In the genomic region with DNA sequence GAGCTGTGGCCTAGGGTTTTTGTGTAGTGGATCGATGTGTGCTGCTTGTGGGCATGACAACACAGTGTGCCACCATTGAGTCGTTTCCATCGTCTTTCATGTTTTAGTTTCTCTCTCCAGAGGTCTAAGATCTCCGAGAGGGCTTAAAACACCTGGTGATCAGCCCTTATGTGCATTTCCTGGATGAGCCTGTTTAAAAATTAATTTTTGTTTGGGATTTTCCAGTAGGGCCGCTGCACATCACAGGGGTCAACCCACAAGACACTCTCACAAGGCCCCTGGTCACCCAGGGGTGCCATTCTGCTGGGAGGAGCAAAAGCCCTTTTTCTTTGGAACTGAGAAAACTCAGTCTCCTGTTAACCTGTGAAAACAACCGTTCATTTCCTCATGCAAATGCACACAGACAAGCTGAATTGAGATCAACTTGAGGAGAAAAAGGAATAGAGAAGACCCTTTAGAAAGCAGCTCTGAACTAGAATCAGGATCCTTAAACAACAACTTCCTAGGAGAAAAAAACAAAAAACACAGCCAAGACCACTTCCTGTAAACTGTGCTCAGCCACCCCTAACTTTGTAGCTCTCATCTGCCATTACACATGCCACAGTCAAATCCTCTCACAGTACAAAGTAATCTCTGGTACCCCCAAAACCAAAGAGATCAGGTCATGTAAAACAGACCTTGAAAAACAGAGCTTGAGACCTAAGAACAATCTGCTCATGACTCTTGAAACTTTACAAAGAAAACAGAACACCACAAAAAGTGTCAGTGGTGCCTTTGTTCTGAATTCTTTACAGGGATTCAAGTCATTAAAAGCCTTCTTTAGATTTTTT, we compare ENCODE assay signal across 14 cellular contexts. TPM values are rescaled to one million over a fixed set of nuclear protein-coding genes. Genes with fewer than 3 reads are reported as not detected.
A peak's percentile ranks its signal among the peaks of the same experiment; 100 is the strongest.
DNase-seq lines count a peak whose midpoint lies in the region; ATAC-seq, FAIRE-seq and TF ChIP-seq lines count a peak whose summit lies in the region.
"Had no signal": no experiment of that assay in that cellular context is flagged by ENCODE, and none has a peak within 500 bp of the region (broad histone marks: within the 10 kb centered on the region; RNA-seq: fewer than 3 reads in every experiment).

No MANE protein-coding gene starts in this region.

- H3K4me3 ChIP-seq in OCI-LY3 (ENCODE audit: low read length) (no peak overlapping the region), GM12878 (no peak overlapping the region), upper lobe of right lung (no peak overlapping the region)
- H3K4me3 ChIP-seq: MG63, PC-9 had no signal

- H3K4me3 Mint-ChIP-seq in natural killer cell: no peak overlapping the region
- no peak overlapping the region for H3K4me3 Mint-ChIP-seq in natural killer cell treated with Interleukin-12 subunit alpha and Interleukin-12 subunit beta and Interleukin-15 and Interleukin-18, amount 100 ng/mL, for 72 hours

- RAD21 ChIA-PET in GM12878 (lab: Charles Lee; ENCODE audit: unreplicated experiment): interaction anchor here (1.1 kb wide), 1 partner anchor 9 kb away, joined by 3 read pairs; no protein-coding TSS in a partner anchor

- ATAC-seq in natural killer cell: no peak
- ATAC-seq in natural killer cell treated with Interleukin-12 subunit alpha and Interleukin-12 subunit beta and Interleukin-15 and Interleukin-18, amount 100 ng/mL, for 72 hours: no peak
- peak; percentile 82 for ATAC-seq in GM12878
- ATAC-seq in upper lobe of right lung: no peak

- no peaks in the 10 kb centered on the region for H3K36me3 Mint-ChIP-seq in natural killer cell
- H3K36me3 Mint-ChIP-seq in natural killer cell treated with Interleukin-12 subunit alpha and Interleukin-12 subunit beta and Interleukin-15 and Interleukin-18, amount 100 ng/mL, for 72 hours: peaks cover 5% of the 10 kb centered on the region

- POLR2A ChIA-PET in GM12878 (lab: Charles Lee): interaction anchor here (0.6 kb wide), 1 partner anchor 215 kb away, joined by 5 read pairs; no protein-coding TSS in a partner anchor

- H2AFZ ChIP-seq in OCI-LY3 (ENCODE audit: low read depth, low read length) (peak overlapping the region; percentile 46; the same call in 1 of the 2 replicates), GM12878 (ENCODE audit: control insufficient read depth, low read depth, low read length) (peak overlapping the region; percentile 85)
- H2AFZ ChIP-seq: PC-9 had no signal

- H3K36me3 ChIP-seq in OCI-LY3 (replicated peaks; ENCODE audit: low read depth, low read length) (no peaks in the 10 kb centered on the region), GM12878 (ENCODE audit: control insufficient read depth in 2 of 2, insufficient read depth in 2 of 2, low read length in 1 of 2) (no peaks in the 10 kb centered on the region), upper lobe of right lung (no peaks in the 10 kb centered on the region)
- H3K36me3 ChIP-seq: MG63 had no signal

- TF ChIP-seq RAD21 in GM12878 (IDR thresholded peaks at IDR 0.05; ENCODE audit: insufficient read depth, low read depth, low read length): no peak

- WGBS in GM12878 (ENCODE audit: insufficient coverage, insufficient replicate concordance, low lambda C conversion rate, missing lambda C conversion rate): 28% methylated on average over 6 of the region's 6 CpGs

- H4K20me1 ChIP-seq in OCI-LY3 (ENCODE audit: insufficient read depth, low read length) (no peaks in the 10 kb centered on the region), GM12878 (ENCODE audit: control insufficient read depth, insufficient read depth) (no peaks in the 10 kb centered on the region)

- H3K4me1 Mint-ChIP-seq in natural killer cell: peaks cover 8 to 10% of the 10 kb centered on the region in 2 donors
- H3K4me1 Mint-ChIP-seq in natural killer cell treated with Interleukin-12 subunit alpha and Interleukin-12 subunit beta and Interleukin-15 and Interleukin-18, amount 100 ng/mL, for 72 hours (ENCODE audit: low read depth in 2 of 2): peaks cover 5 to 7% of the 10 kb centered on the region in 2 donors

- intact Hi-C loops in natural killer cell (cut with micrococcal nuclease) (no loop called here), GM12878 (cut with micrococcal nuclease; ENCODE audit: unreplicated experiment) (no loop called here), upper lobe of right lung (cut with DNase I) (no loop called here), head of caudate nucleus (cut with DNase I) (no loop called here)

- H3K9ac ChIP-seq in OCI-LY3 (ENCODE audit: low read length): no peak overlapping the region
- H3K9ac ChIP-seq in GM12878 (ENCODE audit: control insufficient read depth, insufficient read depth, low read length): no peak overlapping the region; the same call in 1 of the 2 replicates

- FAIRE-seq in GM12878 (lab: Jason Lieb, UNC): peak; percentile 7
- FAIRE-seq: endometrium, HTR-8/SVneo had no signal

- TF ChIP-seq EP300 in GM12878 (IDR thresholded peaks at IDR 0.05; ENCODE audit: borderline replicate concordance in 1 of 2, control insufficient read depth in 1 of 2, low read depth in 2 of 2, low read length in 2 of 2): no peak

- DNase-seq in natural killer cell: no peak
- no peak for DNase-seq in natural killer cell treated with Interleukin-12 subunit alpha and Interleukin-12 subunit beta and Interleukin-15 and Interleukin-18, amount 100 ng/mL, for 72 hours (ENCODE audit: low spot score)
- peak; percentile 16 for DNase-seq in GM12878 (ENCODE audit: low read depth, low spot score)
- no peak for DNase-seq in NCI-H2081 treated with DMSO at 0.1 percent for 48 hours (lab: John Stamatoyannopoulos, UW)
- no peak for DNase-seq in stimulated activated CD4-positive, alpha-beta T cell treated with anti-CD3 and anti-CD28 coated beads, Interleukin-12 subunit alpha, Interleukin-12 subunit beta, amount 100 ng/mL, for 4 hours
- DNase-seq in upper lobe of right lung: no peak
- no peak for DNase-seq in head of caudate nucleus
- DNase-seq: MG63, NCI-H187, NCI-H526, PC-9 had no signal

- H3K27ac Mint-ChIP-seq in natural killer cell: peak overlapping the region; percentile 9 to 26
- peak overlapping the region in 1 of 2 donors; percentile 6 for H3K27ac Mint-ChIP-seq in natural killer cell treated with Interleukin-12 subunit alpha and Interleukin-12 subunit beta and Interleukin-15 and Interleukin-18, amount 100 ng/mL, for 72 hours

- H3K27ac ChIP-seq in OCI-LY3 (ENCODE audit: low read length) (no peak overlapping the region), GM12878 (ENCODE audit: control insufficient read depth, insufficient read depth) (peak overlapping the region; percentile 56), upper lobe of right lung (no peak overlapping the region)
- H3K27ac ChIP-seq: PC-9 had no signal

- H3K79me2 ChIP-seq in OCI-LY3 (ENCODE audit: low read length) (no peaks in the 10 kb centered on the region), GM12878 (ENCODE audit: control insufficient read depth, insufficient read depth, low read length) (no peaks in the 10 kb centered on the region)

- peaks cover 31% of the 10 kb centered on the region for H3K9me3 ChIP-seq in OCI-LY3 (ENCODE audit: insufficient read depth, low read length)
- peaks cover 4% of the 10 kb centered on the region for H3K9me3 ChIP-seq in GM12878 (replicated peaks; ENCODE audit: control insufficient read depth, insufficient read depth, low read length)
- H3K9me3 ChIP-seq in upper lobe of right lung: peaks cover 5% of the 10 kb centered on the region

- TF ChIP-seq POLR2A in GM12878 (IDR thresholded peaks at IDR 0.05; ENCODE audit: low read depth, low read length): no peak

- H3K9me3 Mint-ChIP-seq in natural killer cell: no peaks in the 10 kb centered on the region
- no peaks in the 10 kb centered on the region for H3K9me3 Mint-ChIP-seq in natural killer cell treated with Interleukin-12 subunit alpha and Interleukin-12 subunit beta and Interleukin-15 and Interleukin-18, amount 100 ng/mL, for 72 hours

- BruUV-seq in GM12878 (replicated peaks; lab: Mats Ljungman, UMichigan): no TSS peak

- TF ChIP-seq CTCF in natural killer cell (IDR thresholded peaks at IDR 0.05) (no peak), OCI-LY3 (IDR thresholded peaks at IDR 0.05; ENCODE audit: low read depth, low read length) (no peak), GM12878 (IDR thresholded peaks at IDR 0.05 in 2 of 3, conservative IDR thresholded peaks at IDR 0.05 in 1 of 3; ENCODE audit: control insufficient read depth in 2 of 3, extremely low read depth in 1 of 3, insufficient read depth in 1 of 3, low read depth in 3 of 3, low read length in 3 of 3) (no peak), upper lobe of right lung (IDR thresholded peaks at IDR 0.05) (no peak)

- in situ Hi-C loops in GM12878 (cut with MboI): no loop called here

- CTCF ChIA-PET in GM12878 (lab: Yijun Ruan, JAX): interaction anchor here (1.6 kb wide), 1 partner anchor 9 kb away, joined by 3 read pairs; the partner anchor contains the start of gene MTRF1

- no peaks in the 10 kb centered on the region for H3K27me3 ChIP-seq in OCI-LY3 (ENCODE audit: low read depth, low read length)
- no peaks in the 10 kb centered on the region for H3K27me3 ChIP-seq in GM12878 (replicated peaks in 1 of 2; ENCODE audit: control insufficient read depth in 2 of 2, insufficient read depth in 2 of 2, low read length in 1 of 2)
- no peaks in the 10 kb centered on the region for H3K27me3 ChIP-seq in upper lobe of right lung
- H3K27me3 ChIP-seq: MG63 had no signal

- no peaks in the 10 kb centered on the region for H3K27me3 Mint-ChIP-seq in natural killer cell (ENCODE audit: low read depth in 2 of 2)
- H3K27me3 Mint-ChIP-seq in natural killer cell treated with Interleukin-12 subunit alpha and Interleukin-12 subunit beta and Interleukin-15 and Interleukin-18, amount 100 ng/mL, for 72 hours: peaks cover 0 to 3% of the 10 kb centered on the region in 2 donors

- H3K4me2 ChIP-seq in OCI-LY3 (ENCODE audit: low read length): no peak overlapping the region
- peak overlapping the region; percentile 44; the same call in 1 of the 2 replicates for H3K4me2 ChIP-seq in GM12878 (ENCODE audit: control insufficient read depth, insufficient read depth)
- H3K4me2 ChIP-seq: PC-9 had no signal

- no peaks in the 10 kb centered on the region for H3K4me1 ChIP-seq in OCI-LY3 (ENCODE audit: low read length)
- peaks cover 11% of the 10 kb centered on the region for H3K4me1 ChIP-seq in GM12878 (ENCODE audit: control insufficient read depth, insufficient read depth, low read length)
- H3K4me1 ChIP-seq in upper lobe of right lung: no peaks in the 10 kb centered on the region

- SMC1A ChIA-PET in GM12878 (lab: Charles Lee; ENCODE audit: uncharacterized antibody, unreplicated experiment): interaction anchor here (0.7 to 1.7 kb wide), 3 partner anchors 9 to 44 kb away, joined by 3 to 7 read pairs (median 3); partner anchors contain the start of gene MTRF1

RNA-seq across cellular contexts. Expression of gene MTRF1, which starts 8.3 kb away (rescaled TPM):
- total RNA-seq in natural killer cell: 10 to 100 TPM; 20.3 to 24.1 (median 24.0) TPM
- 10 to 100 TPM; 17.2 to 28.3 TPM for total RNA-seq in natural killer cell treated with Interleukin-12 subunit alpha and Interleukin-12 subunit beta and Interleukin-15 and Interleukin-18, amount 100 ng/mL, for 72 hours
- 65.3 and 75.4 TPM in 2 replicates for total RNA-seq in GM12878 (2013; cell fraction: nucleolus; rRNA removed)
- total RNA-seq in GM12878 (2014; rRNA removed): 18.8 and 21.7 TPM in 2 replicates
- 19.0 and 21.0 TPM in 2 replicates for total RNA-seq in GM12878 (2014; rRNA removed; fragmentation: Illumina TruSeq; extraction: Trizol)
- 12.1 and 14.1 TPM in 2 replicates for total RNA-seq in GM12878 (2021)
- 9.5 TPM for polyA plus RNA-seq in GM12878 (2011; ENCODE audit: low read depth)
- 33.7 and 55.9 TPM in 2 replicates for polyA plus RNA-seq in GM12878 (2011; rRNA removed)
- 12.9 and 13.6 TPM in 2 replicates for polyA plus RNA-seq in GM12878 (2011; cell fraction: cytosol; rRNA removed)
- polyA plus RNA-seq in GM12878 (2011; cell fraction: nucleus; rRNA removed): 40.5 and 40.8 TPM in 2 replicates
- polyA plus RNA-seq in GM12878 (2012): 17.7 and 18.2 TPM in 2 replicates
- polyA plus RNA-seq in GM12878 (2014; fragmentation: Illumina TruSeq; extraction: Trizol): 22.6 and 32.3 TPM in 2 replicates
- polyA plus RNA-seq in GM12878 (2014; fragmentation: Nextera tagmentation; extraction: Ambion mirVana): 10 to 100 TPM; 14.1 to 18.1 TPM
- 19.4 and 23.0 TPM in 2 replicates for polyA plus RNA-seq in GM12878 (2014; rRNA removed)
- polyA plus RNA-seq in GM12878 (2016; fragmentation: Nextera tagmentation; extraction: Ambion mirVana): 10 to 100 TPM; 22.2 to 24.8 TPM
- 25.0 and 30.6 TPM in 2 replicates for polyA minus RNA-seq in GM12878 (2011; rRNA and poly(A)+ RNA removed)
- polyA minus RNA-seq in GM12878 (2011; cell fraction: cytosol; rRNA and poly(A)+ RNA removed): 6.9 and 10.0 TPM in 2 replicates
- polyA minus RNA-seq in GM12878 (2011; cell fraction: nucleus; rRNA and poly(A)+ RNA removed): 10.8 and 19.2 TPM in 2 replicates
- 10.7 TPM for total RNA-seq in upper lobe of right lung

RNA-seq across cellular contexts. Expression of gene NAA16, which starts 39.4 kb away (rescaled TPM):
- total RNA-seq in natural killer cell (10 to 100 TPM; 49.4 to 55.3 (median 53.1) TPM), GM12878 (2014; rRNA removed) (12.0 and 13.1 TPM in 2 replicates), GM12878 (2014; rRNA removed; fragmentation: Illumina TruSeq; extraction: Trizol) (13.8 and 15.3 TPM in 2 replicates), GM12878 (2021) (11.9 and 16.0 TPM in 2 replicates), upper lobe of right lung (20.9 TPM)
- 10 to 100 TPM; 16.4 to 38.9 TPM for total RNA-seq in natural killer cell treated with Interleukin-12 subunit alpha and Interleukin-12 subunit beta and Interleukin-15 and Interleukin-18, amount 100 ng/mL, for 72 hours
- total RNA-seq in GM12878 (2013; cell fraction: nucleolus; rRNA removed): 54.3 and 58.2 TPM in 2 replicates
- polyA plus RNA-seq in GM12878 (2011; ENCODE audit: low read depth): 3.8 TPM
- polyA plus RNA-seq in GM12878 (2011; rRNA removed) (13.3 and 21.1 TPM in 2 replicates), GM12878 (2014; fragmentation: Illumina TruSeq; extraction: Trizol) (18.5 and 21.1 TPM in 2 replicates), GM12878 (2014; fragmentation: Nextera tagmentation; extraction: Ambion mirVana) (1 to 10 TPM; 5.4 to 6.3 TPM), GM12878 (2014; rRNA removed) (10.4 and 10.9 TPM in 2 replicates), GM12878 (2016; fragmentation: Nextera tagmentation; extraction: Ambion mirVana) (10 to 100 TPM; 13.0 to 14.9 TPM)
- polyA plus RNA-seq in GM12878 (2011; cell fraction: cytosol; rRNA removed): 4.7 and 5.3 TPM in 2 replicates
- 20.3 and 27.2 TPM in 2 replicates for polyA plus RNA-seq in GM12878 (2011; cell fraction: nucleus; rRNA removed)
- 8.5 and 8.6 TPM in 2 replicates for polyA plus RNA-seq in GM12878 (2012)
- 7.7 and 12.4 TPM in 2 replicates for polyA minus RNA-seq in GM12878 (2011; rRNA and poly(A)+ RNA removed)
- 4.9 and 6.0 TPM in 2 replicates for polyA minus RNA-seq in GM12878 (2011; cell fraction: cytosol; rRNA and poly(A)+ RNA removed)
- polyA minus RNA-seq in GM12878 (2011; cell fraction: nucleus; rRNA and poly(A)+ RNA removed): 15.7 and 28.6 TPM in 2 replicates
